16 cellular contexts compared by ENCODE assay signal in the genomic region with DNA sequence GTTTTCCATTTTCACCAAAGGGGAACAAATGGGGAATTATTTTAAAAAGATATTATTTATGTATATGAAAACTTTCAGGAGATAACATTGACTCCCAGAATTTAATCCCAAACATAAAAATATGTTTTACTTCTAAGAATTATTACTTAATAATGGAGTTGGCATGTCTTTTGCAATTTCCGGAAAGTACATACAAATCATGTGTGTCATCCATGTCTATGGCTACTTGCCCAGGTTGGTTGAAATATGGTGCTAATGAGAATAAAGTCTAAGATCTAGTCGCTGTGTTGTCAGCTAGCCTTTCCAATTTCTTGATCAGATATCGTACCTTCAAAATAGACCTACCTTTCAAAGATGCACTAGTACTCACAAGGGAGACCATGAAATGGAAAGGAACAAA.
DNase-seq lines count a peak whose midpoint lies in the region; ATAC-seq and TF ChIP-seq lines count a peak whose summit lies in the region.
"Had no signal": no experiment of that assay in that cellular context is flagged by ENCODE, and none has a peak within 500 bp of the region (broad histone marks: within the 10 kb centered on the region; RNA-seq: fewer than 3 reads in every experiment).

No MANE protein-coding gene starts in this region.

- H3K23ac ChIP-seq in IMR-90 (ENCODE audit: low read depth, low read length): no peak overlapping the region

- no peaks in the 10 kb centered on the region for H3K9me3 ChIP-seq in IMR-90 (ENCODE audit: control insufficient read depth, insufficient read depth, low read length)

- H2BK15ac ChIP-seq in IMR-90 (ENCODE audit: low read depth, low read length): no peak overlapping the region

- no peak for TF ChIP-seq POLR2A in IMR-90 (IDR thresholded peaks at IDR 0.05; ENCODE audit: low read depth, low read length)

- H4K91ac ChIP-seq in IMR-90 (ENCODE audit: insufficient read depth, low read depth, low read length): no peak overlapping the region

- H3K4me3 ChIP-seq in IMR-90 (ENCODE audit: insufficient read depth, low read depth, low read length) (no peak overlapping the region), choroid plexus epithelial cell (ENCODE audit: low read depth, low read length) (no peak overlapping the region)

- no peak overlapping the region for H2BK20ac ChIP-seq in IMR-90 (ENCODE audit: low read depth, low read length)

- no peak overlapping the region for H3K14ac ChIP-seq in IMR-90 (replicated peaks; ENCODE audit: low read depth, low read length)

- CTCF ChIA-PET in IMR-90 (lab: Yijun Ruan, JAX) (no interaction called here), RWPE1 (lab: Yijun Ruan, JAX) (no interaction called here)

- no peak overlapping the region for H3K56ac ChIP-seq in IMR-90 (ENCODE audit: extremely low read depth, insufficient read depth, low read length)

- no peaks in the 10 kb centered on the region for H4K20me1 ChIP-seq in IMR-90 (ENCODE audit: insufficient read depth, low read length)

- no peak overlapping the region for H2AK9ac ChIP-seq in IMR-90 (replicated peaks; ENCODE audit: low read depth, low read length, poor library complexity)

- DNase-seq in IMR-90: peak; percentile 30
- DNase-seq in RWPE1 (ENCODE audit: low spot score): peak; percentile 8
- peak; percentile 4 for DNase-seq in choroid plexus epithelial cell (ENCODE audit: low read depth)
- DNase-seq in HuH-7.5 (ENCODE audit: low spot score): no peak
- DNase-seq in cortex of kidney (lab: John Stamatoyannopoulos, UW): no peak
- no peak for DNase-seq in germinal center (ENCODE audit: low spot score)
- DNase-seq: AML-193, DMS79, H7, HFFc6, NCI-H1694 treated with DMSO at 0.1 percent for 48 hours, NCI-H526 had no signal

- H3K27ac ChIP-seq in IMR-90 (ENCODE audit: insufficient read depth, low read length) (no peak overlapping the region), RWPE1 (no peak overlapping the region)
- H3K27ac ChIP-seq: C4-2B had no signal

- TF ChIP-seq CTCF in IMR-90 (conservative IDR thresholded peaks at IDR 0.05; ENCODE audit: low read depth, low read length) (no peak), RWPE1 (conservative IDR thresholded peaks at IDR 0.05; ENCODE audit: low read depth) (no peak), choroid plexus epithelial cell (conservative IDR thresholded peaks at IDR 0.05; ENCODE audit: low read depth, low read length) (no peak)

- no peak overlapping the region for H2AFZ ChIP-seq in IMR-90 (replicated peaks; ENCODE audit: low read length, poor library complexity)

- H4K5ac ChIP-seq in IMR-90 (ENCODE audit: low read depth, low read length): no peak overlapping the region

- H3K4ac ChIP-seq in IMR-90 (ENCODE audit: low read depth, low read length): no peak overlapping the region

- in situ Hi-C loops in IMR-90 (cut with MboI; ENCODE audit: low sequenced_read_pairs): no loop called here

- no peak overlapping the region for H3K9ac ChIP-seq in IMR-90 (ENCODE audit: low read depth, low read length)

- TF ChIP-seq RAD21 in IMR-90 (IDR thresholded peaks at IDR 0.05; ENCODE audit: low read length): no peak

- BruUV-seq in IMR-90 (replicated peaks; lab: Mats Ljungman, UMichigan): no TSS peak

- no peak overlapping the region for H3K18ac ChIP-seq in IMR-90 (ENCODE audit: low read depth, low read length)

- no CpG with 5 or more reads among the region's 3 CpGs for WGBS in IMR-90 (ENCODE audit: extremely low coverage in 2 of 2, insufficient read length in 1 of 2), 2 experiments

- intact Hi-C loops in IMR-90 (cut with micrococcal nuclease): no loop called here

- no peak overlapping the region for H2BK5ac ChIP-seq in IMR-90 (ENCODE audit: low read depth, low read length, poor library complexity, severe bottlenecking)

- H3K9me1 ChIP-seq in IMR-90 (ENCODE audit: insufficient read depth, low read length): no peaks in the 10 kb centered on the region

- dilution Hi-C loops in IMR-90 (cut with HindIII; ENCODE audit: low sequenced_read_pairs, unreplicated experiment): no loop called here

- no peak overlapping the region for H2BK120ac ChIP-seq in IMR-90 (ENCODE audit: low read depth, low read length)

- H3K4me1 ChIP-seq in IMR-90 (ENCODE audit: control insufficient read depth, insufficient read depth, low read length): no peaks in the 10 kb centered on the region

- H3K27me3 ChIP-seq in IMR-90 (ENCODE audit: control insufficient read depth, insufficient read depth, low read length): no peaks in the 10 kb centered on the region

- no peak overlapping the region for H4K8ac ChIP-seq in IMR-90 (ENCODE audit: low read depth in 2 of 2, low read length in 2 of 2)

- no peak overlapping the region for H2AK5ac ChIP-seq in IMR-90 (ENCODE audit: low read depth, low read length)

- ATAC-seq in IMR-90 (ENCODE audit: low read depth) (no peak), HG02610 (IDR thresholded peaks at IDR 0.05; ENCODE audit: unreplicated experiment) (no peak)
- ATAC-seq: Panc1, Right ventricle myocardium inferior had no signal

- POLR2A ChIA-PET in IMR-90 (lab: Charles Lee; ENCODE audit: unreplicated experiment) (no interaction called here), RWPE1 (lab: Yijun Ruan, JAX; ENCODE audit: low non-redundant PET) (no interaction called here)

- no peaks in the 10 kb centered on the region for H3K79me1 ChIP-seq in IMR-90 (ENCODE audit: low read depth in 1 of 2, low read length in 2 of 2)

- no peak overlapping the region for H3K4me2 ChIP-seq in IMR-90 (ENCODE audit: low read depth, low read length)

- H3K36me3 ChIP-seq in IMR-90 (ENCODE audit: control insufficient read depth, insufficient read depth, low read length): no peaks in the 10 kb centered on the region

TF ChIP-seq in IMR-90, 13 proteins besides CTCF, POLR2A, EP300 and RAD21:
- no peak for TF ChIP-seq NFE2L2 (IDR thresholded peaks at IDR 0.05; ENCODE audit: low read depth, low read length)
- TF ChIP-seq CEBPB (IDR thresholded peaks at IDR 0.05; ENCODE audit: low read depth, low read length): no peak; the same call in 1 of the 2 replicates
- no peak for TF ChIP-seq RCOR1 (IDR thresholded peaks at IDR 0.05; ENCODE audit: insufficient replicate concordance, low read length)

Comparison
In these comparisons a context has a peak if more than half of its experiments do, and no peak if none do; other contexts are left out.
1. DNase-seq: peak in IMR-90 (single experiment), RWPE1 (single experiment) and choroid plexus epithelial cell (single experiment); none in HuH-7.5 (single experiment), cortex of kidney (single experiment) and germinal center (single experiment).